Comparison of ENCODE assay signal across 17 cellular contexts in the genomic region with DNA sequence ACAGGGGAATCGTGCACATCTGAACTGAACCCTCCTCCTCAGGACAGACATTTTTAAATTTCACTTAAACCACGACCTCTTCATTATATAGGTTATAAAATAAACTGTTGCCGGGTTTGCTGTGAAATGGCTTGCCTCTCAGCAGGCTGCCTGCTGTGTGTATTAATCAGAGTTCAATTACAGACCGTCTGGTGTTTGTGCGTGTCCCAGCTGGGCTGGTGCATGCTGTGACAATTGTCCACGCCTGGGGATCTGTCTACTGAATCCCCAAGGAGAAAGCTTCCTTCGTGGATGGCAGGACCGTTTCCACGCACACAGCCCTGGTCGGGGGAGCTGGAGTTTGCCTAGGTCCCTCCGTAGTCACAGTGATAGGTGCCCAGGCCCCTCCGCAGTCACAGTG. TPM values are rescaled to one million over a fixed set of nuclear protein-coding genes. Genes with fewer than 3 reads are reported as not detected.
DNase-seq lines count a peak whose midpoint lies in the region; ATAC-seq and TF ChIP-seq lines count a peak whose summit lies in the region.
"Had no signal": no experiment of that assay in that cellular context is flagged by ENCODE, and none has a peak within 500 bp of the region (broad histone marks: within the 10 kb centered on the region; RNA-seq: fewer than 3 reads in every experiment).

No MANE protein-coding gene starts in this region.

- H3K27ac Mint-ChIP-seq in natural killer cell treated with Interleukin-12 subunit alpha and Interleukin-12 subunit beta and Interleukin-15 and Interleukin-18, amount 100 ng/mL, for 72 hours, result no peak overlapping the region
- H3K27ac Mint-ChIP-seq in natural killer cell, result no peak overlapping the region
- peak overlapping the region; percentile 61 for H3K27ac Mint-ChIP-seq in dendritic cell treated with granulocyte-macrophage colony-stimulating factor and Interleukin-4, amounts not matched to agents 40 ng/mL and 50 ng/mL, for 4 days
- no peak overlapping the region for H3K27ac Mint-ChIP-seq in activated CD8-positive, alpha-beta memory T cell treated with anti-CD3 and anti-CD28 coated beads, Interleukin-2, amount 10 ng/mL, durations not matched to agents 7 days and 5 days
- H3K27ac Mint-ChIP-seq in CD8-positive, alpha-beta T cell, result no peak overlapping the region
- H3K27ac Mint-ChIP-seq: CD4-positive, alpha-beta memory T cell had no signal

- no peaks in the 10 kb centered on the region for H3K27me3 ChIP-seq in CD8-positive, alpha-beta T cell (ENCODE audit: insufficient read depth, low read length)
- H3K27me3 ChIP-seq: Peyer's patch had no signal

- peaks cover 10 to 12% of the 10 kb centered on the region in 2 donors for H3K27me3 Mint-ChIP-seq in natural killer cell treated with Interleukin-12 subunit alpha and Interleukin-12 subunit beta and Interleukin-15 and Interleukin-18, amount 100 ng/mL, for 72 hours
- peaks cover 18 to 38% of the 10 kb centered on the region in 2 donors for H3K27me3 Mint-ChIP-seq in natural killer cell (ENCODE audit: low read depth in 2 of 2)
- no peaks in the 10 kb centered on the region for H3K27me3 Mint-ChIP-seq in dendritic cell treated with granulocyte-macrophage colony-stimulating factor and Interleukin-4, amounts not matched to agents 40 ng/mL and 50 ng/mL, for 4 days
- H3K27me3 Mint-ChIP-seq in activated CD8-positive, alpha-beta memory T cell treated with anti-CD3 and anti-CD28 coated beads, Interleukin-2, amount 10 ng/mL, durations not matched to agents 7 days and 5 days, result peaks cover 2% of the 10 kb centered on the region
- H3K27me3 Mint-ChIP-seq in CD8-positive, alpha-beta T cell (ENCODE audit: low read depth), result peaks cover 4% of the 10 kb centered on the region

- POLR2A ChIA-PET in CD8-positive, alpha-beta T cell (lab: Charles Lee), result interaction anchor here (1.0 kb wide), 1 partner anchor 9 kb away, joined by 3 read pairs; no protein-coding TSS in a partner anchor

- CTCF ChIA-PET in activated CD8-positive, alpha-beta memory T cell treated with anti-CD3 and anti-CD28 coated beads, Interleukin-2, amount 10 ng/mL, durations not matched to agents 7 days and 5 days (lab: Charles Lee), result interaction anchor here (1.5 kb wide), 1 partner anchor 11 kb away, joined by 3 read pairs; no protein-coding TSS in a partner anchor
- CTCF ChIA-PET in CD8-positive, alpha-beta T cell (lab: Charles Lee), result no interaction called here

- no peak for TF ChIP-seq CTCF in natural killer cell (IDR thresholded peaks at IDR 0.05)
- TF ChIP-seq CTCF in CD8-positive, alpha-beta T cell (IDR thresholded peaks at IDR 0.05), result no peak

- no peak overlapping the region for H3K4me3 ChIP-seq in CD8-positive, alpha-beta T cell (ENCODE audit: low read depth, low read length)
- H3K4me3 ChIP-seq: Peyer's patch had no signal

- no peak overlapping the region for H3K4me3 Mint-ChIP-seq in natural killer cell treated with Interleukin-12 subunit alpha and Interleukin-12 subunit beta and Interleukin-15 and Interleukin-18, amount 100 ng/mL, for 72 hours
- H3K4me3 Mint-ChIP-seq in natural killer cell, result no peak overlapping the region
- no peak overlapping the region for H3K4me3 Mint-ChIP-seq in dendritic cell treated with granulocyte-macrophage colony-stimulating factor and Interleukin-4, amounts not matched to agents 40 ng/mL and 50 ng/mL, for 4 days
- no peak overlapping the region for H3K4me3 Mint-ChIP-seq in activated CD8-positive, alpha-beta memory T cell treated with anti-CD3 and anti-CD28 coated beads, Interleukin-2, amount 10 ng/mL, durations not matched to agents 7 days and 5 days
- H3K4me3 Mint-ChIP-seq in CD8-positive, alpha-beta T cell, result no peak overlapping the region
- H3K4me3 Mint-ChIP-seq: CD4-positive, alpha-beta memory T cell had no signal

- H3K9me3 Mint-ChIP-seq in natural killer cell treated with Interleukin-12 subunit alpha and Interleukin-12 subunit beta and Interleukin-15 and Interleukin-18, amount 100 ng/mL, for 72 hours, result peaks cover 4% of the 10 kb centered on the region
- H3K9me3 Mint-ChIP-seq in natural killer cell, result no peaks in the 10 kb centered on the region
- peaks cover 12% of the 10 kb centered on the region for H3K9me3 Mint-ChIP-seq in dendritic cell treated with granulocyte-macrophage colony-stimulating factor and Interleukin-4, amounts not matched to agents 40 ng/mL and 50 ng/mL, for 4 days
- H3K9me3 Mint-ChIP-seq in activated CD8-positive, alpha-beta memory T cell treated with anti-CD3 and anti-CD28 coated beads, Interleukin-2, amount 10 ng/mL, durations not matched to agents 7 days and 5 days (ENCODE audit: low read depth), result peaks cover 5% of the 10 kb centered on the region
- H3K9me3 Mint-ChIP-seq in CD8-positive, alpha-beta T cell, result no peaks in the 10 kb centered on the region

- H3K4me1 Mint-ChIP-seq in natural killer cell treated with Interleukin-12 subunit alpha and Interleukin-12 subunit beta and Interleukin-15 and Interleukin-18, amount 100 ng/mL, for 72 hours (ENCODE audit: low read depth in 2 of 2), result peaks cover 27 to 33% of the 10 kb centered on the region in 2 donors
- peaks cover 0 to 7% of the 10 kb centered on the region in 2 donors for H3K4me1 Mint-ChIP-seq in natural killer cell
- H3K4me1 Mint-ChIP-seq in dendritic cell treated with granulocyte-macrophage colony-stimulating factor and Interleukin-4, amounts not matched to agents 40 ng/mL and 50 ng/mL, for 4 days (ENCODE audit: low read depth), result peaks cover 61% of the 10 kb centered on the region
- H3K4me1 Mint-ChIP-seq in activated CD8-positive, alpha-beta memory T cell treated with anti-CD3 and anti-CD28 coated beads, Interleukin-2, amount 10 ng/mL, durations not matched to agents 7 days and 5 days, result peaks cover 34% of the 10 kb centered on the region
- no peaks in the 10 kb centered on the region for H3K4me1 Mint-ChIP-seq in CD8-positive, alpha-beta T cell (ENCODE audit: low read depth)

- H3K4me1 ChIP-seq in CD8-positive, alpha-beta T cell (ENCODE audit: insufficient read depth, low read length), result no peaks in the 10 kb centered on the region
- H3K4me1 ChIP-seq: Peyer's patch had no signal

- DNase-seq in natural killer cell treated with Interleukin-12 subunit alpha and Interleukin-12 subunit beta and Interleukin-15 and Interleukin-18, amount 100 ng/mL, for 72 hours (ENCODE audit: low spot score), result peak; percentile 25
- DNase-seq in natural killer cell (no peak), NCI-H2171 treated with DMSO at 0.1 percent for 48 hours (lab: John Stamatoyannopoulos, UW) (peak; percentile 87), islet precursor cell (no peak)
- no peak for DNase-seq in activated CD8-positive, alpha-beta memory T cell treated with anti-CD3 and anti-CD28 coated beads, Interleukin-2, amount 10 ng/mL, durations not matched to agents 7 days and 5 days
- no peak for DNase-seq in CD8-positive, alpha-beta T cell
- DNase-seq: ACHN; CD4-positive, alpha-beta memory T cell; H7; MM.1S; NCI-H1105; NCI-H526 treated with DMSO at 0.1 percent for 48 hours; Peyer's patch; Right ventricle myocardium superior; SK-N-SH; T-helper 1 cell had no signal

- H3K27ac ChIP-seq in CD8-positive, alpha-beta T cell (ENCODE audit: low read depth, low read length), result no peak overlapping the region
- H3K27ac ChIP-seq: Peyer's patch had no signal

- intact Hi-C loops in natural killer cell (cut with micrococcal nuclease), result no loop called here
- intact Hi-C loops in dendritic cell treated with granulocyte-macrophage colony-stimulating factor and Interleukin-4, amounts not matched to agents 40 ng/mL and 50 ng/mL, for 4 days (cut with micrococcal nuclease), result no loop called here
- intact Hi-C loops in CD8-positive, alpha-beta T cell (cut with DNase I, micrococcal nuclease), result no loop called here

- peaks cover 7% of the 10 kb centered on the region for H3K36me3 Mint-ChIP-seq in natural killer cell treated with Interleukin-12 subunit alpha and Interleukin-12 subunit beta and Interleukin-15 and Interleukin-18, amount 100 ng/mL, for 72 hours
- no peaks in the 10 kb centered on the region for H3K36me3 Mint-ChIP-seq in natural killer cell
- H3K36me3 Mint-ChIP-seq in dendritic cell treated with granulocyte-macrophage colony-stimulating factor and Interleukin-4, amounts not matched to agents 40 ng/mL and 50 ng/mL, for 4 days (ENCODE audit: low read depth), result peaks cover 8% of the 10 kb centered on the region
- H3K36me3 Mint-ChIP-seq in activated CD8-positive, alpha-beta memory T cell treated with anti-CD3 and anti-CD28 coated beads, Interleukin-2, amount 10 ng/mL, durations not matched to agents 7 days and 5 days, result peaks cover 12% of the 10 kb centered on the region
- H3K36me3 Mint-ChIP-seq in CD8-positive, alpha-beta T cell, result no peaks in the 10 kb centered on the region
- H3K36me3 Mint-ChIP-seq: CD4-positive, alpha-beta memory T cell had no signal

- H3K36me3 ChIP-seq in CD8-positive, alpha-beta T cell (ENCODE audit: insufficient read depth, low read length), result no peaks in the 10 kb centered on the region
- H3K36me3 ChIP-seq: Peyer's patch had no signal

- H3K9me3 ChIP-seq in CD8-positive, alpha-beta T cell (ENCODE audit: low read length), result no peaks in the 10 kb centered on the region
- H3K9me3 ChIP-seq: Peyer's patch, SK-N-SH had no signal

- no peak for ATAC-seq in natural killer cell treated with Interleukin-12 subunit alpha and Interleukin-12 subunit beta and Interleukin-15 and Interleukin-18, amount 100 ng/mL, for 72 hours
- no peak for ATAC-seq in natural killer cell
- ATAC-seq in activated CD8-positive, alpha-beta memory T cell treated with anti-CD3 and anti-CD28 coated beads, Interleukin-2, amount 10 ng/mL, durations not matched to agents 7 days and 5 days, result no peak
- no peak for ATAC-seq in CD8-positive, alpha-beta T cell

RNA-seq across cellular contexts. Expression of gene AGPAT3, which starts 13.4 kb away (rescaled TPM):
- total RNA-seq in natural killer cell treated with Interleukin-12 subunit alpha and Interleukin-12 subunit beta and Interleukin-15 and Interleukin-18, amount 100 ng/mL, for 72 hours, result 100 to 1,000 TPM in 1 of 2 donors, 10 to 100 TPM in 1; 66.8 to 115 TPM
- 10 to 100 TPM; 39.5 to 45.7 (median 42.3) TPM for total RNA-seq in natural killer cell
- 100 to 1,000 TPM in 1 of 2 experiments, 10 to 100 TPM in 1; 94.3 to 101 TPM for total RNA-seq in activated CD8-positive, alpha-beta memory T cell treated with anti-CD3 and anti-CD28 coated beads, Interleukin-2, amount 10 ng/mL, durations not matched to agents 7 days and 5 days
- 10 to 100 TPM; 34.6 to 37.5 TPM for total RNA-seq in CD8-positive, alpha-beta T cell

Comparison
In these comparisons a context has a peak if more than half of its experiments do, and no peak if none do; other contexts are left out.
1. DNase-seq: peak in natural killer cell treated with Interleukin-12 subunit alpha and Interleukin-12 subunit beta and Interleukin-15 and Interleukin-18, amount 100 ng/mL, for 72 hours (single experiment) and NCI-H2171 treated with DMSO at 0.1 percent for 48 hours (single experiment); none in natural killer cell (single experiment), activated CD8-positive, alpha-beta memory T cell treated with anti-CD3 and anti-CD28 coated beads, Interleukin-2, amount 10 ng/mL, durations not matched to agents 7 days and 5 days (single experiment), islet precursor cell (single experiment) and CD8-positive, alpha-beta T cell (0 of 7).